16 cellular contexts compared by ENCODE assay signal in the genomic region with DNA sequence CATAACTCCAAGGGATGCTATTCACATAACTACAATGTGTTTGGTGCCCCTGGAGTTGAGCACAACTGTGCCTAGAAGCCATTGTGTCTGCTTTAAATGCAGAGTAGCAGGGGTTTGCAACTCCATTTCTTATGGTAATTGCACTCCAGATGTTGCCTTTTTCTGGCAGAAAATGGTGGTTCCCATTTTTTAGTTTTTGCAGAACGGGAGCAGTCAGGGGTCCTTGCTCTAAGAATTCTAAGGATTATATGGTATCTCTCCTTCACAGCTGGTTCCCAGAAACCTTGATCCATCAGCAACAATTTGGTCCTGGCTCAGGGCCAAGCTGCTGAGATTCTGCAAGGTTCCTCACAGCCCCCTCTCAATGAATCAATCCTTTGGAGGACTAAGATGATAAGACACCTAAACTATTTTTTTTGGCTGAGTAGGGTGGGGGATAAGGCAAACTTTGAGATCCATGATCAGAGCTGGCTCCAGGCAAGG.
"Had no signal": no experiment of that assay in that cellular context is flagged by ENCODE, and none has a peak within 500 bp of the region (broad histone marks: within the 10 kb centered on the region; RNA-seq: fewer than 3 reads in every experiment).

No MANE protein-coding gene starts in this region.

- H3K27me3 ChIP-seq: ascending aorta, esophagus squamous epithelium, stomach had no signal

- H3K9me3 ChIP-seq: ascending aorta, esophagus squamous epithelium, lower lobe of right lung, stomach, thoracic aorta had no signal

- ATAC-seq: activated CD8-positive, alpha-beta T cell treated with anti-CD3 and anti-CD28 coated beads, Interleukin-2, amount 10 ng/mL, durations not matched to agents 7 days and 5 days; activated naive CD8-positive, alpha-beta T cell treated with anti-CD3 and anti-CD28 coated beads, Interleukin-2, amount 50 U/mL, for 24 hours; lower lobe of right lung had no signal

- H3K36me3 ChIP-seq: ascending aorta, esophagus squamous epithelium, lower lobe of right lung, stomach, thoracic aorta had no signal

- H3K27ac ChIP-seq: ascending aorta, esophagus squamous epithelium, lower lobe of right lung, stomach, thoracic aorta, VCaP had no signal

- H3K4me1 ChIP-seq: ascending aorta, esophagus squamous epithelium, lower lobe of right lung, stomach had no signal

- H3K4me3 ChIP-seq: ascending aorta, esophagus squamous epithelium, lower lobe of right lung, stomach, thoracic aorta had no signal

- DNase-seq: activated CD4-positive, alpha-beta T cell treated with anti-CD3 and anti-CD28 coated beads for 48 hours; activated CD8-positive, alpha-beta memory T cell treated with anti-CD3 and anti-CD28 coated beads, Interleukin-2, amount 50 U/mL, for 48 hours; activated CD8-positive, alpha-beta T cell treated with anti-CD3 and anti-CD28 coated beads, Interleukin-2, amount 10 ng/mL, durations not matched to agents 7 days and 5 days; activated naive CD4-positive, alpha-beta T cell; activated naive CD8-positive, alpha-beta T cell treated with anti-CD3 and anti-CD28 coated beads, Interleukin-2, amount 50 U/mL, for 24 hours; esophagus squamous epithelium; foreskin fibroblast; kidney glomerular epithelial cell; lower lobe of right lung; naive B cell; small intestine; stomach; T1000 had no signal
